Comparison of ENCODE assay signal across 10 cellular contexts in genomic region chr22:42958937-42959336, GRCh38. TPM values are rescaled to one million over a fixed set of nuclear protein-coding genes. Genes with fewer than 3 reads are reported as not detected.
DNase-seq lines count a peak whose midpoint lies in the region; FAIRE-seq and TF ChIP-seq lines count a peak whose summit lies in the region.
"Had no signal": no experiment of that assay in that cellular context is flagged by ENCODE, and none has a peak within 500 bp of the region (broad histone marks: within the 10 kb centered on the region; RNA-seq: fewer than 3 reads in every experiment).

No MANE protein-coding gene starts in this region.

- H3K9ac ChIP-seq in endodermal cell (ENCODE audit: extremely low read depth, low read length, poor library complexity, severe bottlenecking): no peak overlapping the region

- H3K36me3 ChIP-seq in A673 (ENCODE audit: insufficient read depth, low read length, poor library complexity, severe bottlenecking) (no peaks in the 10 kb centered on the region), endodermal cell (ENCODE audit: control insufficient read depth, insufficient read depth, low read length) (peaks cover 37% of the 10 kb centered on the region), osteoblast (ENCODE audit: insufficient read depth, low read length) (peaks cover 3% of the 10 kb centered on the region)

- intact Hi-C loops in A673 (cut with micrococcal nuclease; ENCODE audit: unreplicated experiment): no loop called here

- peaks cover 34% of the 10 kb centered on the region for H4K20me1 ChIP-seq in osteoblast (ENCODE audit: insufficient read depth, low read length)

- H2AFZ ChIP-seq in osteoblast (ENCODE audit: low read length): no peak overlapping the region

- H3K9me3 Mint-ChIP-seq in endodermal cell: peaks cover 7% of the 10 kb centered on the region
- H3K9me3 Mint-ChIP-seq: activated T-helper 2 cell treated with anti-CD3 and anti-CD28 coated beads, Interferon-gamma antibody, Interleukin-2, Interleukin-4, amounts not matched to agents 10 μg/mL and 5 μg/mL and 100 μg/mL, durations not matched to agents 14 hours and 24 hours and 36 hours; effector memory CD8-positive, alpha-beta T cell had no signal

- 78 to 85% methylated on average over 4 to 6 of the region's 6 CpGs for WGBS in endodermal cell (ENCODE audit: insufficient coverage in 1 of 2, insufficient read length in 1 of 2), 2 experiments

- H3K27ac Mint-ChIP-seq in endodermal cell: peak overlapping the region; percentile 79
- H3K27ac Mint-ChIP-seq: effector memory CD8-positive, alpha-beta T cell had no signal

- CTCF ChIA-PET in A673 (lab: Charles Lee): no interaction called here

- H3K27ac ChIP-seq in A673 (ENCODE audit: low read depth, low read length, poor library complexity, severe bottlenecking) (peak overlapping the region; percentile 53), endodermal cell (ENCODE audit: low read depth, low read length) (no peak overlapping the region), osteoblast (ENCODE audit: low read depth, low read length) (peak overlapping the region; percentile 76)

- H3K4me1 ChIP-seq in A673 (ENCODE audit: insufficient read depth, low read length, poor library complexity, severe bottlenecking) (peaks cover 58% of the 10 kb centered on the region), endodermal cell (ENCODE audit: control insufficient read depth, insufficient read depth, low read length) (peaks cover 34% of the 10 kb centered on the region), osteoblast (ENCODE audit: insufficient read depth, low read length) (peaks cover 22% of the 10 kb centered on the region)

- no peak overlapping the region for H3K4me3 Mint-ChIP-seq in endodermal cell
- H3K4me3 Mint-ChIP-seq: effector memory CD8-positive, alpha-beta T cell had no signal

- no peaks in the 10 kb centered on the region for H3K27me3 Mint-ChIP-seq in endodermal cell (ENCODE audit: insufficient read depth)
- H3K27me3 Mint-ChIP-seq: effector memory CD8-positive, alpha-beta T cell had no signal

- H3K27me3 ChIP-seq in A673 (replicated peaks; ENCODE audit: insufficient read depth, low read depth, low read length, poor library complexity): no peaks in the 10 kb centered on the region
- H3K27me3 ChIP-seq in endodermal cell (ENCODE audit: control insufficient read depth, insufficient read depth, low read length, poor library complexity, severe bottlenecking): no peaks in the 10 kb centered on the region
- no peaks in the 10 kb centered on the region for H3K27me3 ChIP-seq in osteoblast (ENCODE audit: insufficient read depth, low read length)

- H3K9me3 ChIP-seq in A673 (ENCODE audit: low read depth, low read length, poor library complexity, severe bottlenecking): peaks cover 4% of the 10 kb centered on the region
- peaks cover 13% of the 10 kb centered on the region for H3K9me3 ChIP-seq in endodermal cell (ENCODE audit: control insufficient read depth, low read length)
- H3K9me3 ChIP-seq in osteoblast (ENCODE audit: low read depth, low read length): no peaks in the 10 kb centered on the region

- no peak overlapping the region for H3K4me2 ChIP-seq in osteoblast (ENCODE audit: insufficient read depth, low read length)

- peaks cover 19% of the 10 kb centered on the region for H3K36me3 Mint-ChIP-seq in endodermal cell (ENCODE audit: low read depth)

- no peak overlapping the region for H3K4me3 ChIP-seq in A673 (ENCODE audit: low read depth, low read length, poor library complexity, severe bottlenecking)
- peak overlapping the region; percentile 55 for H3K4me3 ChIP-seq in LNCaP clone FGC (ENCODE audit: low read depth, low read length)
- H3K4me3 ChIP-seq in endodermal cell (ENCODE audit: low read length): no peak overlapping the region
- H3K4me3 ChIP-seq in osteoblast (ENCODE audit: insufficient read depth, low read length): no peak overlapping the region

- no peak for FAIRE-seq in GM12892 (lab: Jason Lieb, UNC)

- TF ChIP-seq CTCF in A673 (conservative IDR thresholded peaks at IDR 0.05; ENCODE audit: low read depth, low read length) (no peak), LNCaP clone FGC (IDR thresholded peaks at IDR 0.05; ENCODE audit: control insufficient read depth, extremely low read depth, insufficient read depth) (no peak), endodermal cell (conservative IDR thresholded peaks at IDR 0.05) (no peak), osteoblast (IDR thresholded peaks at IDR 0.05; ENCODE audit: extremely low read depth, low read depth, low read length) (no peak)

- no peak for TF ChIP-seq POLR2A in GM12892 (IDR thresholded peaks at IDR 0.05; ENCODE audit: low read depth, low read length)

- TSS peak; percentile 9 for BruUV-seq in A673 (replicated peaks; lab: Mats Ljungman, UMichigan)

- DNase-seq in A673 (ENCODE audit: low spot score) (no peak), LNCaP clone FGC (ENCODE audit: low read depth) (no peak), endodermal cell (peak; percentile 10), osteoblast (ENCODE audit: insufficient read length, low spot score, missing footprints) (no peak), T1000 (lab: John Stamatoyannopoulos, UW) (no peak), MV-4-11 (lab: John Stamatoyannopoulos, UW) (no peak), NCI-H2107 (lab: John Stamatoyannopoulos, UW) (no peak), GM12892 (ENCODE audit: insufficient read length) (no peak)
- DNase-seq: effector memory CD8-positive, alpha-beta T cell had no signal

- H3K79me2 ChIP-seq in osteoblast (ENCODE audit: insufficient read depth, low read length): peaks cover 97% of the 10 kb centered on the region

- POLR2A ChIA-PET in A673 (lab: Charles Lee; ENCODE audit: low non-redundant PET): interaction anchor here (0.5 kb wide), 1 partner anchor 119 kb away, joined by 4 read pairs; no protein-coding TSS in a partner anchor

- H3K4me1 Mint-ChIP-seq in endodermal cell: peaks cover 62% of the 10 kb centered on the region

RNA-seq across cellular contexts. Expression of gene PACSIN2, which starts 56.0 kb away (rescaled TPM):
- total RNA-seq in A673 (2021) (51.8 and 57.2 TPM in 2 replicates), endodermal cell (10 to 100 TPM; 60.7 to 61.4 TPM), osteoblast (33.0 and 38.0 TPM in 2 replicates)
- 47.8 TPM for polyA plus RNA-seq in endodermal cell (2013, experiment 1 of 2)
- 50.9 TPM for polyA plus RNA-seq in endodermal cell (2013, experiment 2 of 2)
- 32.2 TPM for polyA plus RNA-seq in GM12892 (2012; ENCODE audit: missing spikeins)
